8 cellular contexts compared by ENCODE assay signal in the genomic region with DNA sequence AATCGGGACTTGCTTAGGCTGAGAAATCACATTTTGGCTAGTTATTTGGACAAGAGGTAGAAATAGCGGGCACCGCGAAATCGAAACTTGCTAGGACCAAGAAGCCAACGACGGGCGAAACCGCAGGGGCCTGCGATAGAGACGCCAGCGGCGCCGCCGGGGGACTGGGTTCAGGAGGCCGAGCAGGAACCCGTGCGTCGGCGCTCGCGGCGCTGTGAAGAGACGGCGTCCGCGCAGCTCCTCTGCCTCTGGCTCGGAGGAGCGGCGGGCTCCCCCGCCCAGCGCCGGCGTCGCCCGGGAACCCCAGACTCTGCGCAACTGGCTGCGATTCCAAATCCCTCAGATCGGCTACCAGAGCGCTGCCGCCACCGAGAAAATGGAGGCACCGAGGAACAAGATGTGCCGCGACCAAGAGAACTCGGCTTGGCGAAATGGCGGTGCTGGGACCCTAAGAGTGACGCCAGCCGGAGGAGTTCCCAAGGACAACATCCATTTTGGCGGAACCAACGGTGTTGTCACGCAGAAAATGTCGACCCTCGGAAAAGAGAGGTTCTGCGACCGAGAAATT. TPM values are rescaled to one million over a fixed set of nuclear protein-coding genes. Genes with fewer than 3 reads are reported as not detected.
DNase-seq lines count a peak whose midpoint lies in the region; ATAC-seq and TF ChIP-seq lines count a peak whose summit lies in the region.

No MANE protein-coding gene starts in this region.

- H3K27ac ChIP-seq in ACC112 (ENCODE audit: low read depth, low read length) (peak overlapping the region; percentile 92), epithelial cell of prostate (peak overlapping the region; percentile 95)

- H3K36me3 ChIP-seq in ACC112 (ENCODE audit: insufficient read depth, low read length) (peaks cover 9% of the 10 kb centered on the region; the same call in 1 of the 2 replicates), mucosa of descending colon (ENCODE audit: low read depth) (peaks cover 6% of the 10 kb centered on the region)

- peak; percentile 16 for ATAC-seq in GM18873 (IDR thresholded peaks at IDR 0.05; ENCODE audit: low FRiP score, unreplicated experiment)
- ATAC-seq in HG03280 (IDR thresholded peaks at IDR 0.05; ENCODE audit: unreplicated experiment) = peak; percentile 38
- peak; percentile 66 for ATAC-seq in mucosa of descending colon

- H3K4me3 ChIP-seq in ACC112 (ENCODE audit: low read depth, low read length) (peak overlapping the region; percentile 91), mucosa of descending colon (peak overlapping the region; percentile 76)

- H3K27me3 ChIP-seq in ACC112 (ENCODE audit: insufficient read depth, low read length) = no peaks in the 10 kb centered on the region

- intact Hi-C loops in mucosa of descending colon (cut with DNase I, micrococcal nuclease) = no loop called here

- TF ChIP-seq CTCF in mucosa of descending colon (IDR thresholded peaks at IDR 0.05) = no peak

- H3K4me1 ChIP-seq in ACC112 (ENCODE audit: control insufficient read depth, insufficient read depth, low read length, unreplicated experiment) (peaks cover 23% of the 10 kb centered on the region), mucosa of descending colon (ENCODE audit: low read depth) (peaks cover 19% of the 10 kb centered on the region)

- peak; percentile 83 for DNase-seq in NCI-H69 (lab: John Stamatoyannopoulos, UW)
- DNase-seq in activated T-cell treated with anti-CD3 and anti-CD28 coated beads for 24 hours (ENCODE audit: low read depth) = peak; percentile 50
- no peak for DNase-seq in epithelial cell of prostate (ENCODE audit: low read depth, low spot score)
- DNase-seq in mucosa of descending colon = peak; percentile 82 to 88 (median 83)
- DNase-seq in stimulated activated CD8-positive, alpha-beta memory T cell treated with anti-CD3 and anti-CD28 coated beads, Interleukin-4, amount 100 ng/mL, for 1 hour (ENCODE audit: low read depth in 2 of 2, low spot score in 1 of 2) = peak; percentile 46 to 52

- peak overlapping the region; percentile 60 for H2AFZ ChIP-seq in ACC112 (ENCODE audit: low read length, unreplicated experiment)

- H3K79me2 ChIP-seq in ACC112 (ENCODE audit: control insufficient read depth, insufficient read depth, low read length, unreplicated experiment) = peaks cover 74% of the 10 kb centered on the region

- H3K9me3 ChIP-seq in mucosa of descending colon = no peaks in the 10 kb centered on the region

RNA-seq across cellular contexts. Expression of gene ANXA2R, which starts 26.2 kb away (rescaled TPM):
- total RNA-seq in mucosa of descending colon = 1 to 10 TPM; 1.3 to 2.3 (median 1.8) TPM

RNA-seq across cellular contexts. Expression of gene ZNF131, which starts 54.4 kb away (rescaled TPM):
- total RNA-seq in mucosa of descending colon = 10 to 100 TPM; 26.5 to 32.6 (median 31.2) TPM

Comparison
In these comparisons a context has a peak if more than half of its experiments do, and no peak if none do; other contexts are left out.
1. ATAC-seq: peak in every context shown above with its lines; median percentile 66 in mucosa of descending colon; 38 in HG03280; 16 in GM18873.